6 cellular contexts compared by ENCODE assay signal in genomic region chr19:54571994-54572620, GRCh38. TPM values are rescaled to one million over a fixed set of nuclear protein-coding genes. Genes with fewer than 3 reads are reported as not detected.
"Had no signal": no experiment of that assay in that cellular context is flagged by ENCODE, and none has a peak within 500 bp of the region (broad histone marks: within the 10 kb centered on the region; RNA-seq: fewer than 3 reads in every experiment).

No MANE protein-coding gene starts in this region.

RNA-seq across cellular contexts. Expression of gene LILRA2, which starts 1.5 kb away (rescaled TPM):
- total RNA-seq: activated CD4-positive, alpha-beta T cell treated with anti-CD3 and anti-CD28 coated beads, Interleukin-2, amount 10 ng/mL, durations not matched to agents 7 days and 5 days; activated CD8-positive, alpha-beta T cell treated with anti-CD3 and anti-CD28 coated beads for 36 hours; bronchial epithelial cell; temporal lobe; vagina had no signal

RNA-seq across cellular contexts. Expression of gene LILRA1, which starts 21.3 kb away (rescaled TPM):
- total RNA-seq: activated CD4-positive, alpha-beta T cell treated with anti-CD3 and anti-CD28 coated beads, Interleukin-2, amount 10 ng/mL, durations not matched to agents 7 days and 5 days; activated CD8-positive, alpha-beta memory T cell treated with anti-CD3 and anti-CD28 coated beads, Interleukin-2, amount 10 ng/mL, durations not matched to agents 7 days and 5 days; activated CD8-positive, alpha-beta T cell treated with anti-CD3 and anti-CD28 coated beads for 36 hours; bronchial epithelial cell had no signal

RNA-seq across cellular contexts. Expression of gene LILRB1, which starts 58.2 kb away (rescaled TPM):
- total RNA-seq: activated CD4-positive, alpha-beta T cell treated with anti-CD3 and anti-CD28 coated beads, Interleukin-2, amount 10 ng/mL, durations not matched to agents 7 days and 5 days; bronchial epithelial cell had no signal
